Comparison of ENCODE assay signal across 8 cellular contexts in the genomic region with DNA sequence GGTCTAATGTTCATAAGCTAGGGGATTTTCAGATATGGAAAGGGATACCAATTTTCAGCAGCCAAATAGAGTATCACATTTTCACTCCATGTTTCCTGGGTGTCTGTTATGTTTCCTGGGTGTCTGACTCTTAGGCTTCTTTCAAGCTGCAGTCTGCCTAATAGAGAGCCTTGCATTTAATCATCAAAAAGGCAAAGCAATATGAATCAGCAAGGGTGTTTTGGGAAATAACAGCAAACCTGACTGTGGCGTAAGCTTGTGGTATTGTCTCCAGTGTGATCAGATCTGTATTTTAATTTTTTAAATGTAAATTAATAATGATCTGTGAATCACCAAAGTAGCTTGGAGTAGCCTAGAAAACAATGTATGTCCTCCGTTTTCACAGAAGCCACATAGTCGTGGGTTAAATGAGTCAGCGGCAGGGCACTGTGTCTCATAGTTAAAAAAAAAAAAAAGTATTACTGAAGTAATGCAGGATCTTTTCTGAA. TPM values are rescaled to one million over a fixed set of nuclear protein-coding genes. Genes with fewer than 3 reads are reported as not detected.
DNase-seq lines count a peak whose midpoint lies in the region; ATAC-seq and TF ChIP-seq lines count a peak whose summit lies in the region.

No MANE protein-coding gene starts in this region.

- DNase-seq in HS-5 (ENCODE audit: low read depth), result peak; percentile 55
- DNase-seq in activated CD4-positive, alpha-beta T cell treated with anti-CD3 and anti-CD28 coated beads, Interleukin-2, amount 50 U/mL, for 48 hours, result peak; percentile 34 to 55
- no peak for DNase-seq in endodermal cell
- peak; percentile 25 for DNase-seq in stimulated activated CD4-positive, alpha-beta T cell treated with anti-CD3 and anti-CD28 coated beads, Interleukin-4, amount 100 ng/mL, for 1 hour
- no peak for DNase-seq in posterior vena cava (ENCODE audit: low spot score)
- DNase-seq in GM19240 (ENCODE audit: insufficient read length, low spot score), result no peak

- H3K36me3 ChIP-seq in endodermal cell (ENCODE audit: control insufficient read depth, insufficient read depth, low read length), result no peaks in the 10 kb centered on the region

- ATAC-seq in GM21786 (IDR thresholded peaks at IDR 0.05; ENCODE audit: unreplicated experiment) (no peak), HG03097 (IDR thresholded peaks at IDR 0.05; ENCODE audit: low FRiP score, unreplicated experiment) (no peak)

- H3K4me1 Mint-ChIP-seq in endodermal cell, result peaks cover 3% of the 10 kb centered on the region

- H3K4me3 Mint-ChIP-seq in endodermal cell, result no peak overlapping the region

- H3K27ac Mint-ChIP-seq in endodermal cell, result peak overlapping the region; percentile 20

- no peak overlapping the region for H3K27ac ChIP-seq in endodermal cell (ENCODE audit: low read depth, low read length)

- peaks cover 5% of the 10 kb centered on the region for H3K36me3 Mint-ChIP-seq in endodermal cell (ENCODE audit: low read depth)

- intact Hi-C loops in posterior vena cava (cut with DNase I), result no loop called here

- H3K9me3 Mint-ChIP-seq in endodermal cell, result no peaks in the 10 kb centered on the region

- H3K27me3 Mint-ChIP-seq in endodermal cell (ENCODE audit: insufficient read depth), result no peaks in the 10 kb centered on the region

- WGBS in endodermal cell (ENCODE audit: insufficient coverage in 1 of 2, insufficient read length in 1 of 2), 2 experiments, result 80 to 84% methylated on average over 3 to 4 of the region's 4 CpGs

- H3K4me1 ChIP-seq in endodermal cell (ENCODE audit: control insufficient read depth, insufficient read depth, low read length), result no peaks in the 10 kb centered on the region

- no peak overlapping the region for H3K9ac ChIP-seq in endodermal cell (ENCODE audit: extremely low read depth, low read length, poor library complexity, severe bottlenecking)

- no peak for TF ChIP-seq CTCF in endodermal cell (conservative IDR thresholded peaks at IDR 0.05)

- no peaks in the 10 kb centered on the region for H3K9me3 ChIP-seq in endodermal cell (ENCODE audit: control insufficient read depth, low read length)

- no peaks in the 10 kb centered on the region for H3K27me3 ChIP-seq in endodermal cell (ENCODE audit: control insufficient read depth, insufficient read depth, low read length, poor library complexity, severe bottlenecking)

- H3K4me3 ChIP-seq in endodermal cell (ENCODE audit: low read length), result no peak overlapping the region

RNA-seq across cellular contexts. Expression of gene LGALS8, which starts 10.4 kb away (rescaled TPM):
- total RNA-seq in endodermal cell (10 to 100 TPM; 11.4 to 15.0 TPM), posterior vena cava (10 to 100 TPM; 43.1 to 45.6 TPM)
- polyA plus RNA-seq in endodermal cell (2013, experiment 1 of 2), result 18.1 TPM
- 13.2 TPM for polyA plus RNA-seq in endodermal cell (2013, experiment 2 of 2)

Comparison
In these comparisons a context has a peak if more than half of its experiments do, and no peak if none do; other contexts are left out.
1. DNase-seq: peak in HS-5 (single experiment), activated CD4-positive, alpha-beta T cell treated with anti-CD3 and anti-CD28 coated beads, Interleukin-2, amount 50 U/mL, for 48 hours (2 of 2) and stimulated activated CD4-positive, alpha-beta T cell treated with anti-CD3 and anti-CD28 coated beads, Interleukin-4, amount 100 ng/mL, for 1 hour (single experiment); none in endodermal cell (single experiment), posterior vena cava (single experiment) and GM19240 (single experiment).